In the genomic region with DNA sequence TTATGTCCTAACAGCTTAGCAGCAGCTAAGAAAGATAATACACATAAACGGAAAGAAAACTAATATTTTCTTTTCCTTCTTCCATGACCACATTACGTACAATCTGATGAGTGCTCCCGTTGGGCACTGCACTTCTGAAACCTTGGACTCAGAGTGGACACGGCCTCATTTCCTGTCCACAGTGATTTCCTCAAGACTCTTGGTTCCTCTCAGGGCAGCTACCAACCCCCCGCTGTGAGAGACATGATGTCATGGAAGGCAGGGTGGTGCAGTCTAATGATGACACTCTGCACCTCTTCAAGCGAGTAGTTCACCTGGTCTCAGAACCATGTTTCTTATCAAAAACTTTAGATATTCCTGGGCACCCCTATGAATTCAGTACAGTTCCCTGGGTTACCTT, we compare ENCODE assay signal across 22 cellular contexts.
DNase-seq lines count a peak whose midpoint lies in the region; TF ChIP-seq lines count a peak whose summit lies in the region.
"Had no signal": no experiment of that assay in that cellular context is flagged by ENCODE, and none has a peak within 500 bp of the region (broad histone marks: within the 10 kb centered on the region; RNA-seq: fewer than 3 reads in every experiment).

No MANE protein-coding gene starts in this region.

- H3K36me3 ChIP-seq in SK-N-MC (ENCODE audit: insufficient read depth, low read length): peaks cover 69% of the 10 kb centered on the region
- no peaks in the 10 kb centered on the region for H3K36me3 ChIP-seq in CD4-positive, alpha-beta memory T cell (ENCODE audit: insufficient read depth, low read length)

- no peak overlapping the region for H3K4me3 ChIP-seq in SK-N-MC
- H3K4me3 ChIP-seq in CD4-positive, alpha-beta memory T cell (ENCODE audit: low read length in 2 of 2): no peak overlapping the region

- no peaks in the 10 kb centered on the region for H3K27me3 Mint-ChIP-seq in type B pancreatic cell
- peaks cover 1 to 2% of the 10 kb centered on the region in 2 donors for H3K27me3 Mint-ChIP-seq in CD4-positive, alpha-beta memory T cell

- H3K36me3 Mint-ChIP-seq in type B pancreatic cell: peaks cover 65% of the 10 kb centered on the region
- H3K36me3 Mint-ChIP-seq in CD4-positive, alpha-beta memory T cell: no peaks in the 10 kb centered on the region
- H3K36me3 Mint-ChIP-seq: activated naive CD4-positive, alpha-beta T cell treated with anti-CD3 and anti-CD28 coated beads, Interleukin-2, amount 50 U/mL, for 72 hours had no signal

- intact Hi-C loops in CD4-positive, alpha-beta memory T cell (cut with micrococcal nuclease): no loop called here

- POLR2A ChIA-PET in CD4-positive, alpha-beta memory T cell (lab: Charles Lee; ENCODE audit: partially characterized antibody): no interaction called here

- H3K27ac Mint-ChIP-seq in type B pancreatic cell: no peak overlapping the region
- no peak overlapping the region for H3K27ac Mint-ChIP-seq in CD4-positive, alpha-beta memory T cell
- H3K27ac Mint-ChIP-seq: activated naive CD4-positive, alpha-beta T cell treated with anti-CD3 and anti-CD28 coated beads, Interleukin-2, amount 50 U/mL, for 72 hours; HFFc6 had no signal

- H3K9me3 ChIP-seq in SK-N-MC (ENCODE audit: low read depth, low read length): no peaks in the 10 kb centered on the region
- H3K9me3 ChIP-seq in CD4-positive, alpha-beta memory T cell (ENCODE audit: control insufficient read depth in 1 of 2, low read length in 2 of 2): no peaks in the 10 kb centered on the region
- H3K9me3 ChIP-seq: SK-N-SH had no signal

- TF ChIP-seq CTCF in type B pancreatic cell (conservative IDR thresholded peaks at IDR 0.05): no peak

- H3K27ac ChIP-seq in SK-N-MC: 0 out of 2 replicates have a peak overlapping the region, but pooled peaks have one; percentile 33
- no peak overlapping the region for H3K27ac ChIP-seq in CD4-positive, alpha-beta memory T cell (ENCODE audit: low read depth, low read length)

- H3K9me3 Mint-ChIP-seq in type B pancreatic cell: no peaks in the 10 kb centered on the region
- H3K9me3 Mint-ChIP-seq in CD4-positive, alpha-beta memory T cell: peaks cover 0 to 2% (median 0%) of the 10 kb centered on the region in 8 donors
- H3K9me3 Mint-ChIP-seq: activated naive CD4-positive, alpha-beta T cell treated with anti-CD3 and anti-CD28 coated beads, Interleukin-2, amount 50 U/mL, for 72 hours; HFFc6; neural crest cell had no signal

- H3K27me3 ChIP-seq in CD4-positive, alpha-beta memory T cell (ENCODE audit: insufficient read depth, low read length): no peaks in the 10 kb centered on the region

- no peaks in the 10 kb centered on the region for H3K4me1 ChIP-seq in CD4-positive, alpha-beta memory T cell (ENCODE audit: insufficient read depth, low read length)

- H3K4me3 Mint-ChIP-seq in type B pancreatic cell: no peak overlapping the region
- no peak overlapping the region for H3K4me3 Mint-ChIP-seq in CD4-positive, alpha-beta memory T cell
- H3K4me3 Mint-ChIP-seq: HFFc6, neural crest cell had no signal

- CTCF ChIA-PET in CD4-positive, alpha-beta memory T cell (lab: Charles Lee; ENCODE audit: partially characterized antibody): no interaction called here

- H3K4me1 Mint-ChIP-seq in type B pancreatic cell (ENCODE audit: unreplicated experiment): peaks cover 34% of the 10 kb centered on the region
- H3K4me1 Mint-ChIP-seq in CD4-positive, alpha-beta memory T cell: no peaks in the 10 kb centered on the region

- DNase-seq in SK-N-MC (ENCODE audit: low read depth, low spot score): no peak
- DNase-seq in dermis blood vessel endothelial cell: peak; percentile 71
- peak; percentile 13 for DNase-seq in medulla oblongata (ENCODE audit: extremely low spot score)
- DNase-seq in type B pancreatic cell (ENCODE audit: extremely low spot score, unreplicated experiment): peak; percentile 57
- no peak for DNase-seq in activated CD8-positive, alpha-beta memory T cell treated with anti-CD3 and anti-CD28 coated beads for 24 hours
- no peak for DNase-seq in CD4-positive, alpha-beta memory T cell
- DNase-seq in NCI-H69 (lab: John Stamatoyannopoulos, UW): no peak
- DNase-seq: activated CD4-positive, alpha-beta T cell treated with anti-CD3 and anti-CD28 coated beads, Interleukin-2, amount 50 U/mL, for 48 hours; activated T-cell treated with anti-CD3 and anti-CD28 coated beads, Interleukin-2, amount 50 U/mL, for 48 hours; central memory CD4-positive, alpha-beta T cell; DMS153; HFFc6; KBM-7; mammary epithelial cell; NCI-H1105 treated with DMSO at 0.1 percent for 48 hours; NCI-H748 treated with DMSO at 0.1 percent for 48 hours; PC-3; SK-N-SH; stimulated activated CD4-positive, alpha-beta T cell treated with anti-CD3 and anti-CD28 coated beads, Interleukin-4, amount 100 ng/mL, for 1 hour; stimulated activated CD8-positive, alpha-beta memory T cell treated with anti-CD3 and anti-CD28 coated beads, Interleukin-4, amount 100 ng/mL, for 48 hours had no signal

- H3K9ac ChIP-seq in SK-N-MC (ENCODE audit: insufficient read length): no peak overlapping the region
- H3K9ac ChIP-seq: SK-N-SH had no signal

Comparison
In these comparisons a context has a peak if more than half of its experiments do, and no peak if none do; other contexts are left out.
1. DNase-seq: peak in dermis blood vessel endothelial cell (single experiment), medulla oblongata (single experiment) and type B pancreatic cell (single experiment); none in SK-N-MC (single experiment), activated CD8-positive, alpha-beta memory T cell treated with anti-CD3 and anti-CD28 coated beads for 24 hours (single experiment), CD4-positive, alpha-beta memory T cell (0 of 5) and NCI-H69 (single experiment).